In genomic region chr11:7675640-7676039, GRCh38 we compare ENCODE assay signal across 33 cellular contexts. TPM values are rescaled to one million over a fixed set of nuclear protein-coding genes. Genes with fewer than 3 reads are reported as not detected.
"Had no signal": no experiment of that assay in that cellular context is flagged by ENCODE, and none has a peak within 500 bp of the region (broad histone marks: within the 10 kb centered on the region; RNA-seq: fewer than 3 reads in every experiment).

No MANE protein-coding gene starts in this region.

- H3K4me2 ChIP-seq: SK-N-SH had no signal

- H3K4me3 Mint-ChIP-seq: activated CD4-positive, alpha-beta memory T cell treated with anti-CD3 and anti-CD28 coated beads, Interleukin-2, amount 10 ng/mL, durations not matched to agents 7 days and 5 days; activated CD4-positive, alpha-beta T cell treated with anti-CD3 and anti-CD28 coated beads for 36 hours; activated naive CD4-positive, alpha-beta T cell treated with anti-CD3 and anti-CD28 coated beads for 36 hours; activated naive CD8-positive, alpha-beta T cell; activated T-helper 17 cell treated with anti-CD3 and anti-CD28 coated beads, Interleukin-2, amount 50 U/mL, for 72 hours had no signal

- H3K4me3 ChIP-seq: SJCRH30 had no signal

- H3K4me1 ChIP-seq: SJCRH30 had no signal

- H3K36me3 ChIP-seq: SJCRH30 had no signal

- H3K36me3 Mint-ChIP-seq: activated naive CD8-positive, alpha-beta T cell had no signal

- H3K9ac ChIP-seq: SK-N-SH had no signal

- H3K27ac Mint-ChIP-seq: activated CD4-positive, alpha-beta memory T cell treated with anti-CD3 and anti-CD28 coated beads, Interleukin-2, amount 10 ng/mL, durations not matched to agents 7 days and 5 days; activated CD4-positive, alpha-beta T cell treated with anti-CD3 and anti-CD28 coated beads for 36 hours; activated naive CD4-positive, alpha-beta T cell treated with anti-CD3 and anti-CD28 coated beads for 36 hours; activated naive CD8-positive, alpha-beta T cell; activated T-helper 17 cell treated with anti-CD3 and anti-CD28 coated beads, Interleukin-2, amount 50 U/mL, for 72 hours had no signal

- ATAC-seq: activated CD4-positive, alpha-beta T cell treated with anti-CD3 and anti-CD28 coated beads for 36 hours; activated T-helper 17 cell treated with anti-CD3 and anti-CD28 coated beads, Interleukin-2, amount 50 U/mL, for 72 hours; Panc1 had no signal

- H3K9me3 Mint-ChIP-seq: activated CD4-positive, alpha-beta memory T cell treated with anti-CD3 and anti-CD28 coated beads, Interleukin-2, amount 10 ng/mL, durations not matched to agents 7 days and 5 days; activated T-helper 17 cell treated with anti-CD3 and anti-CD28 coated beads, Interleukin-2, amount 50 U/mL, for 72 hours had no signal

- H3K27ac ChIP-seq: RWPE1, SJCRH30, VCaP had no signal

- DNase-seq: activated CD4-positive, alpha-beta memory T cell treated with anti-CD3 and anti-CD28 coated beads, Interleukin-2, amount 10 ng/mL, durations not matched to agents 7 days and 5 days; activated CD4-positive, alpha-beta T cell treated with anti-CD3 and anti-CD28 coated beads for 36 hours; activated CD4-positive, alpha-beta T cell treated with anti-CD3 and anti-CD28 coated beads, Interleukin-2, amount 50 U/mL, for 1 hour; activated gamma-delta T cell; activated T-cell treated with anti-CD3 and anti-CD28 coated beads for 4 hours; activated T-cell treated with anti-CD3 and anti-CD28 coated beads, Interleukin-2, amount 50 U/mL, for 48 hours; amygdala; caudate nucleus; KG1; NCI-H1048; NCI-H1417 treated with DMSO at 0.1 percent for 48 hours; NCI-H1694; NCI-H2029; NCI-H2107; NCI-H2171 treated with DMSO at 0.1 percent for 48 hours; NCI-H345; NCI-H510A; NCI-H526 treated with DMSO at 0.1 percent for 48 hours; NCI-H82; Right ventricle myocardium superior; SJCRH30; SK-N-SH; T-helper 1 cell had no signal

- H3K9me3 ChIP-seq: SJCRH30, SK-N-SH had no signal

RNA-seq across cellular contexts. Expression of gene CYB5R2, which starts 2.3 kb away (rescaled TPM):
- total RNA-seq: OCI-LY7, SJCRH30 had no signal

RNA-seq across cellular contexts. Expression of gene OVCH2, which starts 30.6 kb away (rescaled TPM):
- total RNA-seq: activated CD4-positive, alpha-beta memory T cell treated with anti-CD3 and anti-CD28 coated beads, Interleukin-2, amount 10 ng/mL, durations not matched to agents 7 days and 5 days; activated CD4-positive, alpha-beta T cell treated with anti-CD3 and anti-CD28 coated beads for 36 hours; activated CD8-positive, alpha-beta memory T cell treated with anti-CD3 and anti-CD28 coated beads for 36 hours; activated naive CD4-positive, alpha-beta T cell treated with anti-CD3 and anti-CD28 coated beads for 36 hours; activated T-helper 17 cell treated with anti-CD3 and anti-CD28 coated beads, Interleukin-2, amount 50 U/mL, for 72 hours; LHCN-M2; OCI-LY7; Right ventricle myocardium superior; SJCRH30; T-helper 2 cell treated with Interferon-gamma antibody and Interleukin-4, amounts not matched to agents 100 ng/mL and 5 ng/mL, for 36 hours had no signal
- polyA plus RNA-seq: SK-N-SH had no signal
